9 cellular contexts compared by ENCODE assay signal in genomic region chr1:16139473-16139962, GRCh38. TPM values are rescaled to one million over a fixed set of nuclear protein-coding genes. Genes with fewer than 3 reads are reported as not detected.
DNase-seq lines count a peak whose midpoint lies in the region; ATAC-seq and TF ChIP-seq lines count a peak whose summit lies in the region.
"Had no signal": no experiment of that assay in that cellular context is flagged by ENCODE, and none has a peak within 500 bp of the region (broad histone marks: within the 10 kb centered on the region; RNA-seq: fewer than 3 reads in every experiment).

No MANE protein-coding gene starts in this region.

- ATAC-seq in omental fat pad (ENCODE audit: low FRiP score) (peak; percentile 17), GM18520 (IDR thresholded peaks at IDR 0.05; ENCODE audit: unreplicated experiment) (no peak)

- H3K36me3 ChIP-seq in tibial nerve = peaks cover 0 to 68% (median 0%) of the 10 kb centered on the region in 3 donors

- DNase-seq in ELR (ENCODE audit: low read depth) (peak; percentile 95), NB4 (ENCODE audit: low read depth) (peak; percentile 39), dermis blood vessel endothelial cell (peak; percentile 59), omental fat pad (ENCODE audit: low spot score) (no peak), tibial nerve (ENCODE audit: low spot score in 2 of 2) (no peak), GM19238 (ENCODE audit: insufficient read length, low spot score) (no peak), NCI-H2081 (lab: John Stamatoyannopoulos, UW) (no peak)
- DNase-seq: NCI-H2171 had no signal

- TF ChIP-seq POLR2A in NB4 (IDR thresholded peaks at IDR 0.05; ENCODE audit: extremely low read depth, insufficient read length) (no peak), tibial nerve (IDR thresholded peaks at IDR 0.05) (no peak)

- peaks cover 0 to 61% (median 23%) of the 10 kb centered on the region in 4 donors for H3K4me1 ChIP-seq in tibial nerve

- WGBS in tibial nerve, 2 donors = 55 to 65% methylated on average over 3 of the region's 3 CpGs

- H3K4me3 ChIP-seq in NB4 (ENCODE audit: low read depth, low read length) (no peak overlapping the region), tibial nerve (no peak overlapping the region)

- no peak for TF ChIP-seq CTCF in NB4 (IDR thresholded peaks at IDR 0.05; ENCODE audit: low read depth, low read length)
- no peak for TF ChIP-seq CTCF in omental fat pad (IDR thresholded peaks at IDR 0.05)
- TF ChIP-seq CTCF in tibial nerve (IDR thresholded peaks at IDR 0.05) = no peak

- TF ChIP-seq EP300 in tibial nerve (IDR thresholded peaks at IDR 0.05) = no peak

- H3K9me3 ChIP-seq in tibial nerve = no peaks in the 10 kb centered on the region

- peak overlapping the region in 2 of 4 donors; percentile 86 to 88 for H3K27ac ChIP-seq in tibial nerve

- H3K27me3 ChIP-seq in tibial nerve = no peaks in the 10 kb centered on the region

RNA-seq across cellular contexts. Expression of gene EPHA2, which starts 16.4 kb away (rescaled TPM):
- total RNA-seq in dermis blood vessel endothelial cell (121 and 192 TPM in 2 replicates), omental fat pad (10 to 100 TPM; 15.3 to 41.8 (median 28.6) TPM), tibial nerve (10 to 100 TPM; 30.0 to 66.9 (median 35.9) TPM)

Comparison
In these comparisons a context has a peak if more than half of its experiments do, and no peak if none do; other contexts are left out.
1. DNase-seq: peak in ELR (single experiment), NB4 (single experiment) and dermis blood vessel endothelial cell (single experiment); none in omental fat pad (single experiment), tibial nerve (0 of 2), GM19238 (single experiment) and NCI-H2081 (0 of 2).